Comparison of ENCODE assay signal across 28 cellular contexts in the genomic region with DNA sequence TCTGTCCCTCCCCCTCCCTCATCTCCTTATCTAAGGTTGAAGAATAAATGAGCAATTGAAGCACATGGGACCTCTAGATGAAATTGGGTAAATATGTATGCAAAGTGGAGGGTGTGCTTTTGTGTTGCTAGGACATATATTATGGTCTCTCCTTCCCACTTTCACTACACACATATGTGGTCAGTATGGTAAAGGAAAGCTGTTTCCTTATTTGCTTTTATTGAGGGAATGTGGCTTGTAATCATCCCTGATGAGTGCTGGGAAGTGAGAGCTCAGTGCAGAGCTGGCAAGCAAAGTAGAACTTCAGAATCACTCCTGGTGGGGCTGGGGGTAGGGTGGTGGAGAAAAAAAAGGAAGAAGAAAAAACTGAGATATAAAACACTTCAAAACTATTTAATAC.
"Had no signal": no experiment of that assay in that cellular context is flagged by ENCODE, and none has a peak within 500 bp of the region (broad histone marks: within the 10 kb centered on the region; RNA-seq: fewer than 3 reads in every experiment).

No MANE protein-coding gene starts in this region.

- DNase-seq: dermis blood vessel endothelial cell; effector memory CD4-positive, alpha-beta T cell; hypothalamus; immature natural killer cell; islet precursor cell; kidney glomerular epithelial cell; left ventricle myocardium superior; lower lobe of right lung; naive B cell; pancreas; right lobe of liver; stimulated activated CD4-positive, alpha-beta T cell treated with anti-CD3 and anti-CD28 coated beads, Interleukin-12 subunit alpha, Interleukin-12 subunit beta, amount 100 ng/mL, for 4 hours; stimulated activated CD4-positive, alpha-beta T cell treated with anti-CD3 and anti-CD28 coated beads, Interleukin-1b, Interleukin-23, amount 100 ng/mL, for 48 hours; stimulated activated CD4-positive, alpha-beta T cell treated with anti-CD3 and anti-CD28 coated beads, Interleukin-4, amount 100 ng/mL, for 1 hour; stimulated activated CD8-positive, alpha-beta memory T cell treated with anti-CD3 and anti-CD28 coated beads, Interleukin-4, amount 100 ng/mL, for 48 hours; stimulated activated naive CD4-positive, alpha-beta T cell; stomach; thyroid gland; trophoblast cell had no signal

- ATAC-seq: left ventricle myocardium superior; lower lobe of right lung; natural killer cell treated with Interleukin-12 subunit alpha and Interleukin-12 subunit beta and Interleukin-15 and Interleukin-18, amount 100 ng/mL, for 72 hours; pancreas; right lobe of liver had no signal

- FAIRE-seq: endothelial cell of umbilical vein, frontal cortex, pancreas had no signal

- H3K9me3 Mint-ChIP-seq: immature natural killer cell; memory B cell; natural killer cell treated with Interleukin-12 subunit alpha and Interleukin-12 subunit beta and Interleukin-15 and Interleukin-18, amount 100 ng/mL, for 72 hours; neural crest cell had no signal

- H3K27ac ChIP-seq: coronary artery, lower lobe of right lung, neutrophil, pancreas, right lobe of liver, stomach, thyroid gland, vagina had no signal

- H3K9me3 ChIP-seq: lower lobe of right lung, neutrophil, pancreas, right lobe of liver, stomach, thyroid gland, vagina had no signal

- H3K4me3 ChIP-seq: coronary artery, lower lobe of right lung, pancreas, right lobe of liver, smooth muscle cell, stomach, thyroid gland, vagina had no signal

- H3K36me3 ChIP-seq: lower lobe of right lung, neutrophil, pancreas, right lobe of liver, stomach, thyroid gland, vagina had no signal

- H3K27me3 ChIP-seq: neutrophil, right lobe of liver, thyroid gland, vagina had no signal

- H3K4me1 Mint-ChIP-seq: immature natural killer cell, memory B cell, naive B cell, neural crest cell had no signal

- H3K27ac Mint-ChIP-seq: immature natural killer cell; memory B cell; naive B cell; natural killer cell treated with Interleukin-12 subunit alpha and Interleukin-12 subunit beta and Interleukin-15 and Interleukin-18, amount 100 ng/mL, for 72 hours had no signal

- H3K4me1 ChIP-seq: lower lobe of right lung, right lobe of liver, thyroid gland, vagina had no signal

- H3K4me3 Mint-ChIP-seq: immature natural killer cell; memory B cell; naive B cell; natural killer cell treated with Interleukin-12 subunit alpha and Interleukin-12 subunit beta and Interleukin-15 and Interleukin-18, amount 100 ng/mL, for 72 hours; neural crest cell had no signal
